ENCODE assay signal across 24 cellular contexts in the genomic region with DNA sequence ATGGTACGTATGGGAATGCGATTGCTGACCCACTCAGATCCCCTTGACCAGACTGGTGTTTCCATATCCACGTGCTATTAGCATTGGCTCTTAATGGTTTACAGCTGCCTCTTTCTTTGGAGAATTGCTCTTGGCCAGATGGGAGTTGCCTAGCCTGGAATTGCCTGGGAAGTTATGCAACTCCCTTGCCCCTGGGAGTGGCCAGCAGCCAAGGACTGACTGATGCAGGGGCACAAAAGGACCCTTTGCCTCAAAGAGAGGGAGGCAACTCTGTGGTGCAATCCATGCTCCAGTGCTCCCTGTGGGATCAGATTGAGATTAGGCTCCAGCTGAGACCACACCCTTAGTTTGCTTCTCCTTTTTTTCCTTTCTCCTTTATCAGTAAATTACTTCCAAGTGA.
DNase-seq lines count a peak whose midpoint lies in the region; TF ChIP-seq lines count a peak whose summit lies in the region.
"Had no signal": no experiment of that assay in that cellular context is flagged by ENCODE, and none has a peak within 500 bp of the region (broad histone marks: within the 10 kb centered on the region; RNA-seq: fewer than 3 reads in every experiment).

No MANE protein-coding gene starts in this region.

- H3K4me1 ChIP-seq in esophagus squamous epithelium, result peaks cover 0 to 31% (median 11%) of the 10 kb centered on the region in 3 donors
- H3K4me1 ChIP-seq in left ventricle myocardium inferior, result peaks cover 13% of the 10 kb centered on the region
- H3K4me1 ChIP-seq in mesendoderm (ENCODE audit: control insufficient read depth, low read depth, low read length), result no peaks in the 10 kb centered on the region

- no peaks in the 10 kb centered on the region for H3K27me3 ChIP-seq in esophagus squamous epithelium
- H3K27me3 ChIP-seq in left ventricle myocardium inferior (ENCODE audit: low read depth), result no peaks in the 10 kb centered on the region
- H3K27me3 ChIP-seq in mesendoderm (ENCODE audit: insufficient read depth, low read length, poor library complexity), result no peaks in the 10 kb centered on the region
- H3K27me3 ChIP-seq: brain microvascular endothelial cell, hepatocyte, neutrophil had no signal

- intact Hi-C loops in esophagus squamous epithelium (cut with DNase I) (no loop called here), left ventricle myocardium inferior (cut with micrococcal nuclease) (no loop called here), posterior cingulate gyrus (cut with DNase I) (no loop called here)

- H2BK15ac ChIP-seq in mesendoderm (replicated peaks; ENCODE audit: low read depth), result no peak overlapping the region

- H3K27ac ChIP-seq in esophagus squamous epithelium, result peak overlapping the region in 3 of 4 donors; percentile 53 to 70 (median 59)
- H3K27ac ChIP-seq in left ventricle myocardium inferior (replicated peaks), result peak overlapping the region; percentile 78
- no peak overlapping the region for H3K27ac ChIP-seq in mesendoderm (ENCODE audit: low read depth, low read length)
- H3K27ac ChIP-seq: brain microvascular endothelial cell, GM23248, hepatocyte, neutrophil had no signal

- H2BK120ac ChIP-seq in mesendoderm (ENCODE audit: low read depth, low read length), result no peak overlapping the region

- H3K4me3 ChIP-seq in esophagus squamous epithelium (no peak overlapping the region), left ventricle myocardium inferior (no peak overlapping the region), skeletal muscle cell (ENCODE audit: low read depth, low read length) (no peak overlapping the region), mesendoderm (ENCODE audit: low read length) (no peak overlapping the region)
- H3K4me3 ChIP-seq: GM23248, hepatocyte had no signal

- TF ChIP-seq CTCF in esophagus squamous epithelium (IDR thresholded peaks at IDR 0.05) (no peak), left ventricle myocardium inferior (IDR thresholded peaks at IDR 0.05; ENCODE audit: borderline replicate concordance) (no peak)

- no peak overlapping the region for H2BK5ac ChIP-seq in mesendoderm (ENCODE audit: low read length)

- no peak for TF ChIP-seq POLR2A in esophagus squamous epithelium (IDR thresholded peaks at IDR 0.05)

- no peak overlapping the region for H4K8ac ChIP-seq in mesendoderm (ENCODE audit: low read depth, low read length)

- H3K56ac ChIP-seq in mesendoderm (ENCODE audit: low read length), result no peak overlapping the region

- no peak overlapping the region for H4K5ac ChIP-seq in mesendoderm (ENCODE audit: low read length)

- DNase-seq in AG20443 (ENCODE audit: low spot score) (peak; percentile 17), esophagus squamous epithelium (lab: John Stamatoyannopoulos, UW) (no peak), left ventricle myocardium inferior (peak; percentile 82), skeletal muscle cell (ENCODE audit: low read depth) (peak; percentile 53), mesendoderm (no peak), posterior cingulate gyrus (no peak), NCI-H69 (lab: John Stamatoyannopoulos, UW) (no peak), G401 (ENCODE audit: low spot score) (no peak)
- DNase-seq: activated CD4-positive, alpha-beta T cell treated with anti-CD3 and anti-CD28 coated beads, Interleukin-2, amount 50 U/mL, for 4 hours; activated CD8-positive, alpha-beta memory T cell treated with anti-CD3 and anti-CD28 coated beads, Interleukin-2, amount 50 U/mL, for 48 hours; activated naive CD8-positive, alpha-beta T cell treated with anti-CD3 and anti-CD28 coated beads, Interleukin-2, amount 10 ng/mL, durations not matched to agents 7 days and 5 days; brain microvascular endothelial cell; C1 segment of cervical spinal cord; Calu3; effector memory CD4-positive, alpha-beta T cell; GM23248; immature natural killer cell; NCI-H146; NCI-H510A treated with DMSO at 0.1 percent for 48 hours; retina; stimulated activated naive CD8-positive, alpha-beta T cell treated with anti-CD3 and anti-CD28 coated beads, Interleukin-15, amount 100 ng/mL, for 72 hours; T-helper 9 cell had no signal

- H3K9me3 ChIP-seq in esophagus squamous epithelium (no peaks in the 10 kb centered on the region), left ventricle myocardium inferior (replicated peaks) (peaks cover 8% of the 10 kb centered on the region)
- H3K9me3 ChIP-seq: neutrophil had no signal

- no peak overlapping the region for H2AK5ac ChIP-seq in mesendoderm (ENCODE audit: low read length)

- no peak overlapping the region for H3K23ac ChIP-seq in mesendoderm (ENCODE audit: low read length)

- H3K4me2 ChIP-seq in mesendoderm (ENCODE audit: low read length), result no peak overlapping the region
- H3K4me2 ChIP-seq: hepatocyte had no signal

- WGBS in esophagus squamous epithelium, 2 donors, result 67 to 68% methylated on average over 3 of the region's 3 CpGs
- no CpG with 5 or more reads among the region's 3 CpGs for WGBS in mesendoderm (ENCODE audit: extremely low coverage, insufficient coverage, low lambda C conversion rate)

- no peaks in the 10 kb centered on the region for H3K36me3 ChIP-seq in esophagus squamous epithelium
- no peaks in the 10 kb centered on the region for H3K36me3 ChIP-seq in left ventricle myocardium inferior
- H3K36me3 ChIP-seq in mesendoderm (ENCODE audit: control insufficient read depth, insufficient read depth, low read length), result no peaks in the 10 kb centered on the region
- H3K36me3 ChIP-seq: brain microvascular endothelial cell, neutrophil had no signal

- in situ Hi-C loops in G401 (cut with HindIII; ENCODE audit: low sequenced_read_pairs), result no loop called here

- no peak overlapping the region for H3K9ac ChIP-seq in mesendoderm (ENCODE audit: low read length)
- H3K9ac ChIP-seq: GM23248 had no signal

- no peak overlapping the region for H3K18ac ChIP-seq in mesendoderm (ENCODE audit: low read length)

- H3K79me1 ChIP-seq in mesendoderm (ENCODE audit: low read length), result no peaks in the 10 kb centered on the region

- H3K4ac ChIP-seq in mesendoderm (ENCODE audit: low read depth, low read length), result no peak overlapping the region

- no peaks in the 10 kb centered on the region for H3K79me2 ChIP-seq in mesendoderm (ENCODE audit: control insufficient read depth, insufficient read depth, low read length)
- H3K79me2 ChIP-seq: hepatocyte had no signal

Comparison
In these comparisons a context has a peak if more than half of its experiments do, and no peak if none do; other contexts are left out.
1. DNase-seq: peak in AG20443 (single experiment), left ventricle myocardium inferior (single experiment) and skeletal muscle cell (single experiment); none in esophagus squamous epithelium (single experiment), mesendoderm (single experiment), posterior cingulate gyrus (0 of 10), NCI-H69 (single experiment) and G401 (single experiment).